In the genomic region with DNA sequence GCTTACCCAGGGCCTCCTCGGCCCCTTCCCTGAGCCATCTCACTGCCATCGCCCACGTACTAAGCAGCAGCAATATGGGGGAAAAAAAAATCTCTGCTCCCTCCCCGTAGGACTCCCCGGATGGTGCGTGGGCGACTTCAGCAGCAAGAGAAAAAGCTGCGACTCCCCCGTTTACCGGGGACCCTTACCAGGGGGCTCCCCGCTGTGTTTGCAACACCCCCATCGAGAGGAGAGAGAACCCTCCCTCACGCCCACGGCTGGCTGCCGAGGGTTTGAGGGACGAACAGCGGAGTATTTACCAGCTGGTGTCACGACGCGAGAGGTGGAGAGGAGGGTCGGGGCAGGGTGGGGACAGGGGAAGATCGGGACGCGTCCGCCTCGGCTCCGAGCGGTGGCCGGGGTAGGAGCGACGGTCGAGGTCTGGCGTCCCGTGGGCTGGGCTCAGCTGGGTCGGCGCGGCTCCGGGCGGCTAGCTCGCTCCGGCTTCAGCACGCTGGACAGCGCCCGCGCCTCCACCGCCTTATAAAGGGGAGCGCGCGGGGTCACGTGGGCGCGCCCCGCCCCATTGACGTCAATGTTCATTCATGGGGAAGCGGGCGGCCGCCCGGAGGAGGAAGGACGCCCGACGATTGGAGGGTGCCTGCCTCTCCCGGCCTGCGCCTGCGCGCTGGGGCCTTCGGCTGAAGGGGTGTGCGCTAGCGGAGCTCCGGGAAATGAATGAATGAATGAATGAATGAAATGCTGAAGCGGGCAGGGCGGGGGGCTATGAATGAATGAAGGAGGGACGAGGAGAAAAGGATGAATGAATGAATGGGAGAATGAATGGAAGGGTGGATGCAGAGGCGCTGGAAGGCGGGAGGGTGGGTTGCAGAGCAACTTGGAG, we compare ENCODE assay signal across 1 cellular context.
TF ChIP-seq lines count a peak whose summit lies in the region.

TSS of gene VGF (minus strand) at position 495 of the 883 bp plus-strand sequence. CDS start 726 bp downstream, outside the sequence.

TF ChIP-seq in K562, 482 proteins besides CTCF, POLR2A, EP300 and RAD21 (continued from another document and continues in another):
- TF ChIP-seq ZNF407 (IDR thresholded peaks at IDR 0.05; ENCODE audit: low read depth) (no peak), ETV1 (tag; conservative IDR thresholded peaks at IDR 0.05; ENCODE audit: low read depth) (no peak), GTF2E2 (tag; IDR thresholded peaks at IDR 0.05) (no peak), POLR3A (IDR thresholded peaks at IDR 0.05; ENCODE audit: borderline replicate concordance, extremely low read depth, insufficient read depth, insufficient read length) (no peak), KLF13 (tag; IDR thresholded peaks at IDR 0.05; ENCODE audit: borderline replicate concordance, low read depth) (peak; percentile 81; the same call in 1 of the 2 replicates), PRPF4 (IDR thresholded peaks at IDR 0.05; ENCODE audit: insufficient read depth, low read depth, low read length, poor library complexity, severe bottlenecking) (no peak), CHD4 (IDR thresholded peaks at IDR 0.05; ENCODE audit: insufficient read depth, insufficient replicate concordance, low read depth, low read length, poor library complexity, severe bottlenecking) (no peak), OTX1 (CRISPR knock-in tag; IDR thresholded peaks at IDR 0.05) (no peak), CBFA2T3 (IDR thresholded peaks at IDR 0.05) (no peak), HNRNPK (IDR thresholded peaks at IDR 0.05; ENCODE audit: low read depth, low read length, poor library complexity, severe bottlenecking) (peak; percentile 89), HDAC1 (IDR thresholded peaks at IDR 0.05) (peak in 1 of 2 experiments; percentile 94; a peak in 2 of 4 replicates), ATF1 (CRISPR knock-in tag; IDR thresholded peaks at IDR 0.05) (peak; percentile 44), ATF1 (tag; IDR thresholded peaks at IDR 0.05) (peak; percentile 94), ZFP36 (IDR thresholded peaks at IDR 0.05; ENCODE audit: low read depth, low read length, partially characterized antibody) (peak; percentile 59), SIN3B (IDR thresholded peaks at IDR 0.05; ENCODE audit: low read depth) (no peak), RUNX1 (IDR thresholded peaks at IDR 0.05; ENCODE audit: low read depth) (no peak), PYGO2 (tag; IDR thresholded peaks at IDR 0.05) (no peak), ZNF277 (CRISPR knock-in tag; IDR thresholded peaks at IDR 0.05; ENCODE audit: borderline replicate concordance) (no peak), TCF7 (IDR thresholded peaks at IDR 0.05; ENCODE audit: borderline replicate concordance) (peak; percentile 22; the same call in 1 of the 2 replicates), FOXA3 (CRISPR knock-in tag; conservative IDR thresholded peaks at IDR 0.05 in 1 of 2, IDR thresholded peaks at IDR 0.05 in 1 of 2) (peak in 1 of 2 experiments; percentile 82; a peak in 1 of 4 replicates), JUNB (CRISPR knock-in tag; conservative IDR thresholded peaks at IDR 0.05) (no peak), FOXM1 (IDR thresholded peaks at IDR 0.05; ENCODE audit: low read depth) (no peak), FOXM1 (CRISPR knock-in tag; IDR thresholded peaks at IDR 0.05; ENCODE audit: low read depth) (peak; percentile 99), TGIF2 (CRISPR knock-in tag; IDR thresholded peaks at IDR 0.05) (peak; percentile 98), NFIC (IDR thresholded peaks at IDR 0.05) (no peak), ZNF253 (CRISPR knock-in tag; conservative IDR thresholded peaks at IDR 0.05) (no peak), VEZF1 (CRISPR knock-in tag; IDR thresholded peaks at IDR 0.05) (peak; percentile 83), SRSF7 (optimal IDR thresholded peaks at IDR 0.05; ENCODE audit: low read depth, low read length) (no peak), U2AF2 (optimal IDR thresholded peaks at IDR 0.05; ENCODE audit: low read depth, low read length) (no peak), ZC3H8 (IDR thresholded peaks at IDR 0.05) (no peak), ZNF764 (CRISPR knock-in tag; IDR thresholded peaks at IDR 0.05; ENCODE audit: low read depth) (no peak)
- TF ChIP-seq, protein P1, sequence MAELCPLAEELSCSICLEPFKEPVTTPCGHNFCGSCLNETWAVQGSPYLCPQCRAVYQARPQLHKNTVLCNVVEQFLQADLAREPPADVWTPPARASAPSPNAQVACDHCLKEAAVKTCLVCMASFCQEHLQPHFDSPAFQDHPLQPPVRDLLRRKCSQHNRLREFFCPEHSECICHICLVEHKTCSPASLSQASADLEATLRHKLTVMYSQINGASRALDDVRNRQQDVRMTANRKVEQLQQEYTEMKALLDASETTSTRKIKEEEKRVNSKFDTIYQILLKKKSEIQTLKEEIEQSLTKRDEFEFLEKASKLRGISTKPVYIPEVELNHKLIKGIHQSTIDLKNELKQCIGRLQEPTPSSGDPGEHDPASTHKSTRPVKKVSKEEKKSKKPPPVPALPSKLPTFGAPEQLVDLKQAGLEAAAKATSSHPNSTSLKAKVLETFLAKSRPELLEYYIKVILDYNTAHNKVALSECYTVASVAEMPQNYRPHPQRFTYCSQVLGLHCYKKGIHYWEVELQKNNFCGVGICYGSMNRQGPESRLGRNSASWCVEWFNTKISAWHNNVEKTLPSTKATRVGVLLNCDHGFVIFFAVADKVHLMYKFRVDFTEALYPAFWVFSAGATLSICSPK (IDR thresholded peaks at IDR 0.05; ENCODE audit: borderline replicate concordance): no peak
- TF ChIP-seq, protein P2, sequence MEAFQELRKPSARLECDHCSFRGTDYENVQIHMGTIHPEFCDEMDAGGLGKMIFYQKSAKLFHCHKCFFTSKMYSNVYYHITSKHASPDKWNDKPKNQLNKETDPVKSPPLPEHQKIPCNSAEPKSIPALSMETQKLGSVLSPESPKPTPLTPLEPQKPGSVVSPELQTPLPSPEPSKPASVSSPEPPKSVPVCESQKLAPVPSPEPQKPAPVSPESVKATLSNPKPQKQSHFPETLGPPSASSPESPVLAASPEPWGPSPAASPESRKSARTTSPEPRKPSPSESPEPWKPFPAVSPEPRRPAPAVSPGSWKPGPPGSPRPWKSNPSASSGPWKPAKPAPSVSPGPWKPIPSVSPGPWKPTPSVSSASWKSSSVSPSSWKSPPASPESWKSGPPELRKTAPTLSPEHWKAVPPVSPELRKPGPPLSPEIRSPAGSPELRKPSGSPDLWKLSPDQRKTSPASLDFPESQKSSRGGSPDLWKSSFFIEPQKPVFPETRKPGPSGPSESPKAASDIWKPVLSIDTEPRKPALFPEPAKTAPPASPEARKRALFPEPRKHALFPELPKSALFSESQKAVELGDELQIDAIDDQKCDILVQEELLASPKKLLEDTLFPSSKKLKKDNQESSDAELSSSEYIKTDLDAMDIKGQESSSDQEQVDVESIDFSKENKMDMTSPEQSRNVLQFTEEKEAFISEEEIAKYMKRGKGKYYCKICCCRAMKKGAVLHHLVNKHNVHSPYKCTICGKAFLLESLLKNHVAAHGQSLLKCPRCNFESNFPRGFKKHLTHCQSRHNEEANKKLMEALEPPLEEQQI (IDR thresholded peaks at IDR 0.05): no peak
- TF ChIP-seq, protein P3, sequence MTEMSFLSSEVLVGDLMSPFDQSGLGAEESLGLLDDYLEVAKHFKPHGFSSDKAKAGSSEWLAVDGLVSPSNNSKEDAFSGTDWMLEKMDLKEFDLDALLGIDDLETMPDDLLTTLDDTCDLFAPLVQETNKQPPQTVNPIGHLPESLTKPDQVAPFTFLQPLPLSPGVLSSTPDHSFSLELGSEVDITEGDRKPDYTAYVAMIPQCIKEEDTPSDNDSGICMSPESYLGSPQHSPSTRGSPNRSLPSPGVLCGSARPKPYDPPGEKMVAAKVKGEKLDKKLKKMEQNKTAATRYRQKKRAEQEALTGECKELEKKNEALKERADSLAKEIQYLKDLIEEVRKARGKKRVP (CRISPR knock-in tag; IDR thresholded peaks at IDR 0.05): no peak
- TF ChIP-seq, protein P4, sequence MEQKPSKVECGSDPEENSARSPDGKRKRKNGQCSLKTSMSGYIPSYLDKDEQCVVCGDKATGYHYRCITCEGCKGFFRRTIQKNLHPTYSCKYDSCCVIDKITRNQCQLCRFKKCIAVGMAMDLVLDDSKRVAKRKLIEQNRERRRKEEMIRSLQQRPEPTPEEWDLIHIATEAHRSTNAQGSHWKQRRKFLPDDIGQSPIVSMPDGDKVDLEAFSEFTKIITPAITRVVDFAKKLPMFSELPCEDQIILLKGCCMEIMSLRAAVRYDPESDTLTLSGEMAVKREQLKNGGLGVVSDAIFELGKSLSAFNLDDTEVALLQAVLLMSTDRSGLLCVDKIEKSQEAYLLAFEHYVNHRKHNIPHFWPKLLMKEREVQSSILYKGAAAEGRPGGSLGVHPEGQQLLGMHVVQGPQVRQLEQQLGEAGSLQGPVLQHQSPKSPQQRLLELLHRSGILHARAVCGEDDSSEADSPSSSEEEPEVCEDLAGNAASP (IDR thresholded peaks at IDR 0.05): no peak
- TF ChIP-seq, protein P5, sequence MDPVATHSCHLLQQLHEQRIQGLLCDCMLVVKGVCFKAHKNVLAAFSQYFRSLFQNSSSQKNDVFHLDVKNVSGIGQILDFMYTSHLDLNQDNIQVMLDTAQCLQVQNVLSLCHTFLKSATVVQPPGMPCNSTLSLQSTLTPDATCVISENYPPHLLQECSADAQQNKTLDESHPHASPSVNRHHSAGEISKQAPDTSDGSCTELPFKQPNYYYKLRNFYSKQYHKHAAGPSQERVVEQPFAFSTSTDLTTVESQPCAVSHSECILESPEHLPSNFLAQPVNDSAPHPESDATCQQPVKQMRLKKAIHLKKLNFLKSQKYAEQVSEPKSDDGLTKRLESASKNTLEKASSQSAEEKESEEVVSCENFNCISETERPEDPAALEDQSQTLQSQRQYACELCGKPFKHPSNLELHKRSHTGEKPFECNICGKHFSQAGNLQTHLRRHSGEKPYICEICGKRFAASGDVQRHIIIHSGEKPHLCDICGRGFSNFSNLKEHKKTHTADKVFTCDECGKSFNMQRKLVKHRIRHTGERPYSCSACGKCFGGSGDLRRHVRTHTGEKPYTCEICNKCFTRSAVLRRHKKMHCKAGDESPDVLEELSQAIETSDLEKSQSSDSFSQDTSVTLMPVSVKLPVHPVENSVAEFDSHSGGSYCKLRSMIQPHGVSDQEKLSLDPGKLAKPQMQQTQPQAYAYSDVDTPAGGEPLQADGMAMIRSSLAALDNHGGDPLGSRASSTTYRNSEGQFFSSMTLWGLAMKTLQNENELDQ (CRISPR knock-in tag; IDR thresholded peaks at IDR 0.05; ENCODE audit: borderline replicate concordance): peak; percentile 94; the same call in 1 of the 2 replicates
